Comparison of ENCODE assay signal across 14 cellular contexts in genomic region chr7:128036226-128036940, GRCh38. TPM values are rescaled to one million over a fixed set of nuclear protein-coding genes. Genes with fewer than 3 reads are reported as not detected.
DNase-seq lines count a peak whose midpoint lies in the region; ATAC-seq and TF ChIP-seq lines count a peak whose summit lies in the region.
"Had no signal": no experiment of that assay in that cellular context is flagged by ENCODE, and none has a peak within 500 bp of the region (broad histone marks: within the 10 kb centered on the region; RNA-seq: fewer than 3 reads in every experiment).

No MANE protein-coding gene starts in this region.

- H3K27ac ChIP-seq in Karpas-422 (ENCODE audit: low read length): peak overlapping the region; percentile 83
- H3K27ac ChIP-seq: right lobe of liver had no signal

- no peaks in the 10 kb centered on the region for H3K9me3 Mint-ChIP-seq in progenitor cell of endocrine pancreas (ENCODE audit: low read depth)
- H3K9me3 Mint-ChIP-seq: activated CD4-positive, alpha-beta memory T cell treated with anti-CD3 and anti-CD28 coated beads, Interleukin-2, amount 10 ng/mL, durations not matched to agents 7 days and 5 days had no signal

- H3K27ac Mint-ChIP-seq in progenitor cell of endocrine pancreas: no peak overlapping the region
- H3K27ac Mint-ChIP-seq: activated CD4-positive, alpha-beta memory T cell treated with anti-CD3 and anti-CD28 coated beads, Interleukin-2, amount 10 ng/mL, durations not matched to agents 7 days and 5 days had no signal

- peaks cover 49% of the 10 kb centered on the region for H3K79me2 ChIP-seq in Karpas-422 (ENCODE audit: low read length)

- peaks cover 87% of the 10 kb centered on the region for H3K4me1 ChIP-seq in Karpas-422 (ENCODE audit: low read length)
- H3K4me1 ChIP-seq: right lobe of liver had no signal

- peak overlapping the region; percentile 67 for H3K4me2 ChIP-seq in Karpas-422 (ENCODE audit: low read depth, low read length, poor library complexity, severe bottlenecking)

- H3K9me2 ChIP-seq in Karpas-422 (replicated peaks; ENCODE audit: insufficient read depth, low read length): no peaks in the 10 kb centered on the region

- H3K36me3 Mint-ChIP-seq in progenitor cell of endocrine pancreas (ENCODE audit: insufficient read depth): no peaks in the 10 kb centered on the region

- H3K27me3 ChIP-seq in Karpas-422 (ENCODE audit: low read length): no peaks in the 10 kb centered on the region
- H3K27me3 ChIP-seq: right lobe of liver had no signal

- H3K4me3 Mint-ChIP-seq in progenitor cell of endocrine pancreas (ENCODE audit: low read depth): no peak overlapping the region
- H3K4me3 Mint-ChIP-seq: activated CD4-positive, alpha-beta memory T cell treated with anti-CD3 and anti-CD28 coated beads, Interleukin-2, amount 10 ng/mL, durations not matched to agents 7 days and 5 days had no signal

- H3K9ac ChIP-seq in Karpas-422 (ENCODE audit: low read length): peak overlapping the region; percentile 80

- TF ChIP-seq CTCF in progenitor cell of endocrine pancreas (IDR thresholded peaks at IDR 0.05; ENCODE audit: unreplicated experiment): no peak

- no peak overlapping the region for H2AFZ ChIP-seq in Karpas-422 (ENCODE audit: low read length)

- peak; percentile 78 for DNase-seq in Karpas-422
- DNase-seq in iPS-NIHi11 (ENCODE audit: low spot score): no peak
- no peak for DNase-seq in NOMO-1 treated with DMSO at 0.1 percent for 48 hours (lab: John Stamatoyannopoulos, UW; ENCODE audit: unreplicated experiment)
- no peak for DNase-seq in progenitor cell of endocrine pancreas (ENCODE audit: low spot score, unreplicated experiment)
- DNase-seq: activated CD4-positive, alpha-beta memory T cell treated with anti-CD3 and anti-CD28 coated beads, Interleukin-2, amount 10 ng/mL, durations not matched to agents 7 days and 5 days; NK-92 treated with Interleukin-12 subunit alpha and Interleukin-12 subunit beta, amount 100 ng/mL, for 24 hours; right lobe of liver; SHP77 treated with DMSO at 0.1 percent for 48 hours; stimulated activated naive CD4-positive, alpha-beta T cell had no signal

- H3K36me3 ChIP-seq in Karpas-422 (ENCODE audit: insufficient read depth, low read length): no peaks in the 10 kb centered on the region
- H3K36me3 ChIP-seq: right lobe of liver had no signal

- ATAC-seq in GM18502 (IDR thresholded peaks at IDR 0.05; ENCODE audit: poor library complexity, unreplicated experiment) (peak; percentile 66), GM19455 (IDR thresholded peaks at IDR 0.05; ENCODE audit: unreplicated experiment) (peak; percentile 42), HG02759 (IDR thresholded peaks at IDR 0.05; ENCODE audit: unreplicated experiment) (peak; percentile 29), HG03520 (IDR thresholded peaks at IDR 0.05; ENCODE audit: unreplicated experiment) (no peak)

- peaks cover 9% of the 10 kb centered on the region for H3K27me3 Mint-ChIP-seq in progenitor cell of endocrine pancreas

- H3K9me3 ChIP-seq in Karpas-422 (ENCODE audit: low read length): no peaks in the 10 kb centered on the region
- H3K9me3 ChIP-seq: right lobe of liver had no signal

- H3K4me1 Mint-ChIP-seq in progenitor cell of endocrine pancreas (ENCODE audit: low read depth): peaks cover 9% of the 10 kb centered on the region

- 0 out of 2 replicates have a peak, but pooled peaks cover 4% of the 10 kb centered on the region for H4K20me1 ChIP-seq in Karpas-422 (ENCODE audit: insufficient read depth, low read depth, low read length)

- peak overlapping the region; percentile 42 for H3K4me3 ChIP-seq in Karpas-422 (ENCODE audit: low read length)
- H3K4me3 ChIP-seq: right lobe of liver had no signal

RNA-seq across cellular contexts. Expression of gene LRRC4, which starts 5.1 kb away (rescaled TPM):
- 39.6 and 52.0 TPM in 2 replicates for total RNA-seq in Karpas-422 (2014; rRNA removed; shearing (Covaris generic); ENCODE audit: low replicate concordance)
- total RNA-seq in progenitor cell of endocrine pancreas: 15.9 and 19.4 TPM in 2 replicates
- total RNA-seq: activated CD4-positive, alpha-beta memory T cell treated with anti-CD3 and anti-CD28 coated beads, Interleukin-2, amount 10 ng/mL, durations not matched to agents 7 days and 5 days; H4 had no signal
